In the genomic region with DNA sequence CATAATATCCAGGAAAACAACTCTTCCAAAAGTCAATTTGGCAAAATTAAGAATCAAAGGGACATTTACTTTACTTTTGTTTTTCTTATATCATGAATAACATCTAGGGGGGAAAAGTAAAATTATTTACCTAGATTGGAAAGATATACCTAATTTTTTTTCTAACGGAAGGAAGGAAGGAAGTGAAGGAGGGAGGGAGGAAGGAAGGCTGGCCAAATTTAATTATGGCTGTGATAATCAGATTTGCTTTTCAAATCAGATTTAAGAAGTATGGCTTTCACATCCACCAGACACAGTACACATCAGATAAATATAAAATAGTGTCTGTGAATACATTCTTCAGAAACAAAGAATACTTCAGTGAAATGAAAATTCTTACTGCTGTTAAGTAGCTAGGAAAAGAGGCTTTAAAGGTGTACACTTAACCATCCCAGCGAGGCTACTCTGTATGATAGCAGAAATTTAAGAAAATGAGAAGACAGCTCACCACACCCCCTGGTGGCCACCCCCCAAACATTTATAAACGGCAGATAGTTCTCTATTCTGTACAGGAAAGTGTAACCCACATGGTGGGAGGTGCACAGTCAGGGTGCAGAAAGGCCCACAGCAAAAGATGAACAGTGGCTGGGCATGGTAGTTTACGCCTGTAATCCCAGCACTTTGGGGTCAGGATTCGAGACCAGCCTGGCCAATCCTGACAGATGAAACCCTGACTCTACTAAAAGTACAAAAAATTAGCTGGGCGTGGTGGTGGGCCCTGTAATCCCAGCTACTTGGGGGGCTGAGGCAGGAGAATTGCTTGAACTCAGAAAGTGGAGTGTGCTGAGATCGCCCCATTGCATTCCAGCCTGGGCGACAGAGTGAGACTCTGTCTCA, we compare ENCODE assay signal across 9 cellular contexts.
DNase-seq lines count a peak whose midpoint lies in the region; ATAC-seq and TF ChIP-seq lines count a peak whose summit lies in the region.
"Had no signal": no experiment of that assay in that cellular context is flagged by ENCODE, and none has a peak within 500 bp of the region (broad histone marks: within the 10 kb centered on the region; RNA-seq: fewer than 3 reads in every experiment).

No MANE protein-coding gene starts in this region.

- H3K9me3 ChIP-seq in DND-41 (ENCODE audit: insufficient read depth, low read length, severe bottlenecking), result no peaks in the 10 kb centered on the region
- no peaks in the 10 kb centered on the region for H3K9me3 ChIP-seq in PC-3 (ENCODE audit: low read length)
- no peaks in the 10 kb centered on the region for H3K9me3 ChIP-seq in esophagus muscularis mucosa

- H3K27me3 ChIP-seq in DND-41 (ENCODE audit: insufficient read depth, low read length, poor library complexity) (no peaks in the 10 kb centered on the region), HL-60 (ENCODE audit: insufficient read depth, poor library complexity, severe bottlenecking) (no peaks in the 10 kb centered on the region), PC-3 (ENCODE audit: low read length) (no peaks in the 10 kb centered on the region), esophagus muscularis mucosa (no peaks in the 10 kb centered on the region)

- TF ChIP-seq POLR2A in esophagus muscularis mucosa (IDR thresholded peaks at IDR 0.05; ENCODE audit: low read depth), result no peak

- H3K9ac ChIP-seq in DND-41 (ENCODE audit: low read depth, low read length) (no peak overlapping the region), PC-3 (ENCODE audit: low read length) (no peak overlapping the region)

- DNase-seq in DND-41 (peak; percentile 80), HL-60 (ENCODE audit: low read depth in 1 of 2, low spot score in 1 of 2) (peak; percentile 25 to 79), PC-3 (peak; percentile 56), activated T-cell treated with anti-CD3 and anti-CD28 coated beads for 24 hours (ENCODE audit: low read depth) (peak; percentile 75), esophagus muscularis mucosa (ENCODE audit: extremely low spot score) (peak; percentile 98)
- peak; percentile 73 for DNase-seq in stimulated activated naive CD4-positive, alpha-beta T cell treated with Interleukin-2 at 50 U/mL for 16 hours (lab: John Stamatoyannopoulos, UW)

- intact Hi-C loops in PC-3 (cut with micrococcal nuclease) (loop anchor here (1.0 kb wide), 1 partner anchor 140 kb away; no protein-coding TSS in a partner anchor), esophagus muscularis mucosa (cut with DNase I) (loop anchor here (10.0 kb wide), 1 partner anchor 164 kb away; no protein-coding TSS in a partner anchor)

- H2AFZ ChIP-seq in DND-41 (ENCODE audit: low read depth, low read length) (no peak overlapping the region), PC-3 (ENCODE audit: low read length) (no peak overlapping the region)

- no peaks in the 10 kb centered on the region for H3K9me3 Mint-ChIP-seq in nephron

- no peaks in the 10 kb centered on the region for H3K27me3 Mint-ChIP-seq in nephron (ENCODE audit: low read depth)

- no peaks in the 10 kb centered on the region for H3K9me2 ChIP-seq in PC-3 (replicated peaks; ENCODE audit: low read length)

- CTCF ChIA-PET in PC-3 (lab: Charles Lee), result interaction anchor here (0.5 to 1.6 kb wide), 6 partner anchors 29 to 162 kb away, joined by 3 to 38 read pairs (median 4); no protein-coding TSS in a partner anchor

- POLR2A ChIA-PET in PC-3 (lab: Charles Lee; ENCODE audit: unreplicated experiment), result no interaction called here

- TF ChIP-seq EP300 in esophagus muscularis mucosa (IDR thresholded peaks at IDR 0.05), result no peak

- no peak overlapping the region for H3K4me2 ChIP-seq in DND-41 (ENCODE audit: insufficient read depth, low read length)
- no peak overlapping the region for H3K4me2 ChIP-seq in PC-3 (ENCODE audit: low read length)

- BruUV-seq in PC-3 (replicated peaks; lab: Mats Ljungman, UMichigan), result no TSS peak

- H3K79me2 ChIP-seq in DND-41 (ENCODE audit: insufficient read depth, low read length) (no peaks in the 10 kb centered on the region), PC-3 (ENCODE audit: low read length) (no peaks in the 10 kb centered on the region)

- TF ChIP-seq CTCF in DND-41 (IDR thresholded peaks at IDR 0.05; ENCODE audit: borderline replicate concordance, extremely low read depth, low read length, poor library complexity, severe bottlenecking), result peak; percentile 83
- TF ChIP-seq CTCF in HL-60 (IDR thresholded peaks at IDR 0.05; ENCODE audit: insufficient read depth, low read length), result peak; percentile 39
- TF ChIP-seq CTCF in PC-3 (conservative IDR thresholded peaks at IDR 0.05; ENCODE audit: low read depth, low read length), result peak; percentile 76
- peak; percentile 80 to 85 (median 85) for TF ChIP-seq CTCF in esophagus muscularis mucosa (IDR thresholded peaks at IDR 0.05)
- peak; percentile 61 to 77 (median 74) for TF ChIP-seq CTCF in nephron (IDR thresholded peaks at IDR 0.05; ENCODE audit: unreplicated experiment in 3 of 3)

- ATAC-seq in DND-41 (ENCODE audit: insufficient read depth, low read depth) (peak; percentile 98), PC-3 (peak; percentile 92), GM18870 (IDR thresholded peaks at IDR 0.05; ENCODE audit: unreplicated experiment) (no peak)

- H3F3A ChIP-seq in PC-3 (ENCODE audit: low read length, unreplicated experiment), result no peaks in the 10 kb centered on the region

- no peak overlapping the region for H3K27ac Mint-ChIP-seq in nephron

- H4K20me1 ChIP-seq in DND-41 (ENCODE audit: insufficient read depth, low read length) (no peaks in the 10 kb centered on the region), PC-3 (ENCODE audit: low read length) (no peaks in the 10 kb centered on the region)

- no peak overlapping the region for H3K4me3 Mint-ChIP-seq in nephron

- peaks cover 5% of the 10 kb centered on the region for H3K4me1 Mint-ChIP-seq in nephron

- H3K36me3 ChIP-seq in DND-41 (ENCODE audit: insufficient read depth, low read length) (peaks cover 11% of the 10 kb centered on the region), PC-3 (ENCODE audit: low read depth, low read length) (no peaks in the 10 kb centered on the region), esophagus muscularis mucosa (no peaks in the 10 kb centered on the region)

- H3K4me3 ChIP-seq in DND-41 (ENCODE audit: low read depth in 1 of 2, low read length in 2 of 2) (no peak overlapping the region), HL-60 (replicated peaks; ENCODE audit: insufficient read depth, low read length) (no peak overlapping the region), PC-3 (ENCODE audit: low read length) (no peak overlapping the region), esophagus muscularis mucosa (no peak overlapping the region)

- H3K27ac ChIP-seq in DND-41 (ENCODE audit: low read length) (no peak overlapping the region), HL-60 (replicated peaks) (no peak overlapping the region), PC-3 (ENCODE audit: low read length) (no peak overlapping the region), esophagus muscularis mucosa (replicated peaks in 1 of 4) (peak overlapping the region in 1 of 4 donors; percentile 30)
- H3K27ac ChIP-seq: epithelial cell of prostate had no signal

- H3K36me3 Mint-ChIP-seq in nephron (ENCODE audit: low read depth), result peaks cover 3% of the 10 kb centered on the region

- 46% methylated on average over 8 of the region's 8 CpGs for WGBS in esophagus muscularis mucosa

- no peaks in the 10 kb centered on the region for H3K4me1 ChIP-seq in DND-41 (ENCODE audit: insufficient read depth, low read length)
- H3K4me1 ChIP-seq in PC-3 (ENCODE audit: insufficient read depth, low read length), result no peaks in the 10 kb centered on the region
- H3K4me1 ChIP-seq in esophagus muscularis mucosa, result peaks cover 7 to 9% (median 8%) of the 10 kb centered on the region in 4 donors
